9 cellular contexts compared by ENCODE assay signal in genomic region chr15:44319385-44319784, GRCh38. TPM values are rescaled to one million over a fixed set of nuclear protein-coding genes. Genes with fewer than 3 reads are reported as not detected.
DNase-seq lines count a peak whose midpoint lies in the region; ATAC-seq lines count a peak whose summit lies in the region.
"Had no signal": no experiment of that assay in that cellular context is flagged by ENCODE, and none has a peak within 500 bp of the region (broad histone marks: within the 10 kb centered on the region; RNA-seq: fewer than 3 reads in every experiment).

No MANE protein-coding gene starts in this region.

- no peak overlapping the region for H3K4me3 Mint-ChIP-seq in activated naive CD8-positive, alpha-beta T cell treated with anti-CD3 and anti-CD28 coated beads for 36 hours
- no peak overlapping the region for H3K4me3 Mint-ChIP-seq in activated naive CD8-positive, alpha-beta T cell treated with anti-CD3 and anti-CD28 coated beads, Interleukin-2, amount 50 U/mL, for 24 hours
- H3K4me3 Mint-ChIP-seq in stimulated activated naive CD8-positive, alpha-beta T cell treated with anti-CD3 and anti-CD28 coated beads, Interleukin-15, amount 100 ng/mL, for 72 hours, result no peak overlapping the region

- H3K4me1 Mint-ChIP-seq in activated naive CD8-positive, alpha-beta T cell treated with anti-CD3 and anti-CD28 coated beads for 36 hours, result peaks cover 9% of the 10 kb centered on the region
- peaks cover 2% of the 10 kb centered on the region for H3K4me1 Mint-ChIP-seq in activated naive CD8-positive, alpha-beta T cell treated with anti-CD3 and anti-CD28 coated beads, Interleukin-2, amount 50 U/mL, for 24 hours
- peaks cover 5% of the 10 kb centered on the region for H3K4me1 Mint-ChIP-seq in stimulated activated naive CD8-positive, alpha-beta T cell treated with anti-CD3 and anti-CD28 coated beads, Interleukin-15, amount 100 ng/mL, for 72 hours

- no peaks in the 10 kb centered on the region for H3K27me3 Mint-ChIP-seq in activated naive CD8-positive, alpha-beta T cell treated with anti-CD3 and anti-CD28 coated beads for 36 hours
- no peaks in the 10 kb centered on the region for H3K27me3 Mint-ChIP-seq in activated naive CD8-positive, alpha-beta T cell treated with anti-CD3 and anti-CD28 coated beads, Interleukin-2, amount 50 U/mL, for 24 hours
- no peaks in the 10 kb centered on the region for H3K27me3 Mint-ChIP-seq in stimulated activated naive CD8-positive, alpha-beta T cell treated with anti-CD3 and anti-CD28 coated beads, Interleukin-15, amount 100 ng/mL, for 72 hours

- H3K9me3 Mint-ChIP-seq in activated naive CD8-positive, alpha-beta T cell treated with anti-CD3 and anti-CD28 coated beads for 36 hours, result no peaks in the 10 kb centered on the region
- H3K9me3 Mint-ChIP-seq in activated naive CD8-positive, alpha-beta T cell treated with anti-CD3 and anti-CD28 coated beads, Interleukin-2, amount 50 U/mL, for 24 hours, result no peaks in the 10 kb centered on the region
- no peaks in the 10 kb centered on the region for H3K9me3 Mint-ChIP-seq in stimulated activated naive CD8-positive, alpha-beta T cell treated with anti-CD3 and anti-CD28 coated beads, Interleukin-15, amount 100 ng/mL, for 72 hours

- ATAC-seq in activated naive CD8-positive, alpha-beta T cell treated with anti-CD3 and anti-CD28 coated beads, Interleukin-2, amount 50 U/mL, for 24 hours, result no peak
- ATAC-seq in HG02642 (IDR thresholded peaks at IDR 0.05; ENCODE audit: poor library complexity, unreplicated experiment), result peak; percentile 87
- peak; percentile 48 for ATAC-seq in stimulated activated naive CD8-positive, alpha-beta T cell treated with anti-CD3 and anti-CD28 coated beads, Interleukin-15, amount 100 ng/mL, for 72 hours
- ATAC-seq: Panc1 had no signal

- peaks cover 3% of the 10 kb centered on the region for H3K36me3 Mint-ChIP-seq in activated naive CD8-positive, alpha-beta T cell treated with anti-CD3 and anti-CD28 coated beads for 36 hours
- peaks cover 2% of the 10 kb centered on the region for H3K36me3 Mint-ChIP-seq in activated naive CD8-positive, alpha-beta T cell treated with anti-CD3 and anti-CD28 coated beads, Interleukin-2, amount 50 U/mL, for 24 hours (ENCODE audit: low read depth)

- H3K27ac Mint-ChIP-seq in activated naive CD8-positive, alpha-beta T cell treated with anti-CD3 and anti-CD28 coated beads for 36 hours, result no peak overlapping the region
- no peak overlapping the region for H3K27ac Mint-ChIP-seq in activated naive CD8-positive, alpha-beta T cell treated with anti-CD3 and anti-CD28 coated beads, Interleukin-2, amount 50 U/mL, for 24 hours
- no peak overlapping the region for H3K27ac Mint-ChIP-seq in stimulated activated naive CD8-positive, alpha-beta T cell treated with anti-CD3 and anti-CD28 coated beads, Interleukin-15, amount 100 ng/mL, for 72 hours

- DNase-seq in activated naive CD8-positive, alpha-beta T cell treated with anti-CD3 and anti-CD28 coated beads for 36 hours, result peak; percentile 5
- DNase-seq in activated naive CD8-positive, alpha-beta T cell treated with anti-CD3 and anti-CD28 coated beads, Interleukin-2, amount 50 U/mL, for 24 hours, result no peak
- DNase-seq in NAMALWA (ENCODE audit: low spot score) (peak; percentile 73), NCI-H446 treated with DMSO at 0.1 percent for 48 hours (lab: John Stamatoyannopoulos, UW) (no peak), T1000 (lab: John Stamatoyannopoulos, UW) (no peak), ureter (ENCODE audit: low spot score) (no peak)
- DNase-seq in stimulated activated naive CD8-positive, alpha-beta T cell treated with anti-CD3 and anti-CD28 coated beads, Interleukin-15, amount 100 ng/mL, for 72 hours, result no peak

RNA-seq across cellular contexts. Expression of gene GOLM2, which starts 30.9 kb away (rescaled TPM):
- total RNA-seq in activated naive CD8-positive, alpha-beta T cell treated with anti-CD3 and anti-CD28 coated beads for 36 hours, result 10 to 100 TPM; 28.7 to 29.2 TPM
- total RNA-seq in ureter, result 91.7 TPM

Comparison
In these comparisons a context has a peak if more than half of its experiments do, and no peak if none do; other contexts are left out.
1. DNase-seq: peak in activated naive CD8-positive, alpha-beta T cell treated with anti-CD3 and anti-CD28 coated beads for 36 hours (single experiment) and NAMALWA (single experiment); none in activated naive CD8-positive, alpha-beta T cell treated with anti-CD3 and anti-CD28 coated beads, Interleukin-2, amount 50 U/mL, for 24 hours (single experiment), stimulated activated naive CD8-positive, alpha-beta T cell treated with anti-CD3 and anti-CD28 coated beads, Interleukin-15, amount 100 ng/mL, for 72 hours (0 of 2), NCI-H446 treated with DMSO at 0.1 percent for 48 hours (single experiment), T1000 (single experiment) and ureter (single experiment).